In the genomic region with DNA sequence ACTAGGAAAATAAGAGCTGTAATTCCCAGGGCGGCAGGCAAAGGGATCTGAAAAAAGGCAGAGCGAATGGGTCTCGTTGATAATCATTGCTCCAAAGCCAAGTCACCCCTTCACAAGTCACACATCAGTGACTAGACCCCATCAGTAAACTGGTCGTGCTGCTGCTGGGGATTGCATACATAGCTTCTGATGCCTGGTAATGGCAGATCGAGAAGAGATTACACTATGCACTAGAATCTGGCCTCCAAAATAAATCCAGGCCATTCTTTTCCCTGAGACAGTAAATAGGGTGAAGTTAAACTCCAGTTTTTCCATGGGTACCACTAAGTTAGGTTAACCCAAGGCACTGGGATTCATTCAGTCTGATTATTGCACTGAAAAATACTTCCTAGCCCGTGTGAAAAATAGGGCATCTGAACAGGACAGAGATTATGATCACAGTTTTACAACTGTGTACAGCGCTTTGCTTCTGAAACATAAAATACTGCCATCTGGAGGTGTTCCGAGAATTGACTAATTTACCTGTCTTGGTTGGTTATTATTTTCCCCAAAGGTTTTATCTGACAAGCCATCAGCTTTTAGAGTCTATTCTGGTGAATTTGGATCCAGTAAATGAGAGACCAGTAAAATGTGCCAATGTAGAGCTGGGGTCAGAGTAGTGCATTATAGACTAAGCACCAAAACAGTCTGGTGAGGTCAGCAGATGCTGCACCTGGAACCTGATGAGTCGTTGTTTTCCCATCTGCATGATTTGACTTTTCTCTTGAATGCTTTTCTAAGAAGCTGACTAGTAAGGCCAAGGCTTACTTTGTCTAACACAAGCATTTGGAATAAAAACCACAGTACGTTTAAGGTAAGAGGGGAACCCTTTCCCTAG, we compare ENCODE assay signal across 10 cellular contexts.
DNase-seq lines count a peak whose midpoint lies in the region; ATAC-seq, FAIRE-seq and TF ChIP-seq lines count a peak whose summit lies in the region.
"Had no signal": no experiment of that assay in that cellular context is flagged by ENCODE, and none has a peak within 500 bp of the region (broad histone marks: within the 10 kb centered on the region; RNA-seq: fewer than 3 reads in every experiment).

No MANE protein-coding gene starts in this region.

- TF ChIP-seq EP300 in neural cell (conservative IDR thresholded peaks at IDR 0.05; ENCODE audit: poor library complexity, severe bottlenecking): no peak

- DNase-seq in activated CD4-positive, alpha-beta T cell treated with anti-CD3 and anti-CD28 coated beads, Interleukin-2, amount 10 ng/mL, durations not matched to agents 24 days and 14 days: no peak
- no peak for DNase-seq in activated CD4-positive, alpha-beta T cell treated with anti-CD3 and anti-CD28 coated beads, Interleukin-2, amount 50 U/mL, for 4 hours
- DNase-seq in astrocyte (ENCODE audit: low read depth) (peak; percentile 45), sciatic nerve (ENCODE audit: low spot score) (no peak), SW 1271 (lab: John Stamatoyannopoulos, UW) (no peak)
- DNase-seq: activated gamma-delta T cell treated with Interleukin-2 at 50 U/mL for 16 hours had no signal

- peaks cover 60% of the 10 kb centered on the region for H3K36me3 Mint-ChIP-seq in activated CD4-positive, alpha-beta T cell treated with anti-CD3 and anti-CD28 coated beads, Interleukin-2, amount 10 ng/mL, durations not matched to agents 24 days and 14 days (ENCODE audit: low read depth)
- peaks cover 32% of the 10 kb centered on the region for H3K36me3 Mint-ChIP-seq in astrocyte (ENCODE audit: low read depth, unreplicated experiment)

- H3K4me2 ChIP-seq in KMS-11 (peak overlapping the region; percentile 16; the same call in 1 of the 2 replicates), astrocyte (ENCODE audit: low read length) (peak overlapping the region; percentile 42), neural cell (ENCODE audit: low read length) (no peak overlapping the region)

- H3K36me3 ChIP-seq in KMS-11 (ENCODE audit: insufficient read depth) (no peaks in the 10 kb centered on the region), astrocyte (ENCODE audit: insufficient read depth, low read length) (no peaks in the 10 kb centered on the region), neural cell (ENCODE audit: insufficient read depth, low read length) (no peaks in the 10 kb centered on the region)

- H3K4me1 ChIP-seq in KMS-11 (ENCODE audit: low read depth, poor library complexity, severe bottlenecking): peaks cover 17% of the 10 kb centered on the region
- H3K4me1 ChIP-seq in astrocyte (ENCODE audit: insufficient read depth, low read length): peaks cover 13% of the 10 kb centered on the region

- no peaks in the 10 kb centered on the region for H3K27me3 Mint-ChIP-seq in activated CD4-positive, alpha-beta T cell treated with anti-CD3 and anti-CD28 coated beads, Interleukin-2, amount 10 ng/mL, durations not matched to agents 24 days and 14 days
- H3K27me3 Mint-ChIP-seq in astrocyte (ENCODE audit: low read depth, unreplicated experiment): no peaks in the 10 kb centered on the region

- no peaks in the 10 kb centered on the region for H3K9me3 ChIP-seq in astrocyte (ENCODE audit: insufficient read depth, low read depth, low read length)
- H3K9me3 ChIP-seq in neural cell (ENCODE audit: low read length): no peaks in the 10 kb centered on the region

- peaks cover 28% of the 10 kb centered on the region for H3K4me1 Mint-ChIP-seq in activated CD4-positive, alpha-beta T cell treated with anti-CD3 and anti-CD28 coated beads, Interleukin-2, amount 10 ng/mL, durations not matched to agents 24 days and 14 days
- H3K4me1 Mint-ChIP-seq in astrocyte (ENCODE audit: low read depth, unreplicated experiment): peaks cover 43% of the 10 kb centered on the region

- H3K4me3 ChIP-seq in KMS-11 (IDR thresholded peaks at IDR 0.05; ENCODE audit: insufficient read depth, low read depth, low read length): no peak overlapping the region
- H3K4me3 ChIP-seq in astrocyte (ENCODE audit: insufficient read depth, low read depth, low read length): no peak overlapping the region
- no peak overlapping the region for H3K4me3 ChIP-seq in neural cell (ENCODE audit: low read length)

- ATAC-seq in sciatic nerve: no peak
- no peak for ATAC-seq in GM21515 (IDR thresholded peaks at IDR 0.05; ENCODE audit: unreplicated experiment)

- no peak overlapping the region for H2AFZ ChIP-seq in KMS-11 (ENCODE audit: low read depth)
- H2AFZ ChIP-seq in astrocyte (ENCODE audit: low read depth, low read length): no peak overlapping the region
- no peak overlapping the region for H2AFZ ChIP-seq in neural cell (ENCODE audit: low read depth, low read length)

- peak overlapping the region; percentile 32; the same call in 1 of the 2 replicates for H3K27ac ChIP-seq in KMS-11
- H3K27ac ChIP-seq in astrocyte (ENCODE audit: low read depth, low read length): peak overlapping the region; percentile 28
- H3K27ac ChIP-seq in neural cell (ENCODE audit: low read length): no peak overlapping the region

- H3K9me2 ChIP-seq in neural cell (ENCODE audit: insufficient read depth, low read length): no peaks in the 10 kb centered on the region

- H3K9ac ChIP-seq in KMS-11 (no peak overlapping the region), astrocyte (ENCODE audit: low read length) (no peak overlapping the region), neural cell (ENCODE audit: low read length) (no peak overlapping the region)

- intact Hi-C loops in activated CD4-positive, alpha-beta T cell treated with anti-CD3 and anti-CD28 coated beads, Interleukin-2, amount 10 ng/mL, durations not matched to agents 24 days and 14 days (cut with micrococcal nuclease): no loop called here
- intact Hi-C loops in sciatic nerve (cut with DNase I): loop anchor here (10.0 kb wide), 1 partner anchor 208 kb away; no protein-coding TSS in a partner anchor

- H3F3A ChIP-seq in neural cell (ENCODE audit: insufficient read depth, low read length, poor library complexity, severe bottlenecking): no peaks in the 10 kb centered on the region

- H3K79me2 ChIP-seq in KMS-11 (ENCODE audit: insufficient read depth, low read depth): no peaks in the 10 kb centered on the region
- H3K79me2 ChIP-seq in astrocyte (ENCODE audit: insufficient read depth, low read length): no peaks in the 10 kb centered on the region
- no peaks in the 10 kb centered on the region for H3K79me2 ChIP-seq in neural cell (replicated peaks; ENCODE audit: insufficient read depth, low read length)

- no peak for TF ChIP-seq CTCF in KMS-11 (conservative IDR thresholded peaks at IDR 0.05; ENCODE audit: low read depth, low read length)
- no peak for TF ChIP-seq CTCF in astrocyte (IDR thresholded peaks at IDR 0.05; ENCODE audit: insufficient read depth, low read depth, low read length)
- peak; percentile 46 for TF ChIP-seq CTCF in neural cell (IDR thresholded peaks at IDR 0.05; ENCODE audit: poor library complexity, severe bottlenecking)

- no peak for TF ChIP-seq RAD21 in neural cell (conservative IDR thresholded peaks at IDR 0.05)

- no peaks in the 10 kb centered on the region for H3K27me3 ChIP-seq in KMS-11 (ENCODE audit: insufficient read depth, low read depth)
- peaks cover 2% of the 10 kb centered on the region for H3K27me3 ChIP-seq in astrocyte (ENCODE audit: insufficient read depth, low read length)
- no peaks in the 10 kb centered on the region for H3K27me3 ChIP-seq in neural cell (ENCODE audit: insufficient read depth, low read depth, low read length)

- H3K4me3 Mint-ChIP-seq in activated CD4-positive, alpha-beta T cell treated with anti-CD3 and anti-CD28 coated beads, Interleukin-2, amount 10 ng/mL, durations not matched to agents 24 days and 14 days: no peak overlapping the region
- peak overlapping the region; percentile 16 for H3K4me3 Mint-ChIP-seq in astrocyte (ENCODE audit: unreplicated experiment)

- H3K27ac Mint-ChIP-seq in activated CD4-positive, alpha-beta T cell treated with anti-CD3 and anti-CD28 coated beads, Interleukin-2, amount 10 ng/mL, durations not matched to agents 24 days and 14 days: peak overlapping the region; percentile 6
- H3K27ac Mint-ChIP-seq in astrocyte (ENCODE audit: unreplicated experiment): peak overlapping the region; percentile 92

- no peaks in the 10 kb centered on the region for H4K20me1 ChIP-seq in KMS-11 (ENCODE audit: insufficient read depth)
- H4K20me1 ChIP-seq in astrocyte (ENCODE audit: insufficient read depth, low read length): no peaks in the 10 kb centered on the region
- H4K20me1 ChIP-seq in neural cell (ENCODE audit: insufficient read depth): no peaks in the 10 kb centered on the region

- no peaks in the 10 kb centered on the region for H3K9me3 Mint-ChIP-seq in activated CD4-positive, alpha-beta T cell treated with anti-CD3 and anti-CD28 coated beads, Interleukin-2, amount 10 ng/mL, durations not matched to agents 24 days and 14 days
- peaks cover 7% of the 10 kb centered on the region for H3K9me3 Mint-ChIP-seq in astrocyte (ENCODE audit: unreplicated experiment)

- no peak for FAIRE-seq in astrocyte (lab: Jason Lieb, UNC)
- FAIRE-seq: GM12891 had no signal

TF ChIP-seq in neural cell, 6 proteins besides CTCF, POLR2A, EP300 and RAD21:
- TF ChIP-seq SMC3 (conservative IDR thresholded peaks at IDR 0.05; ENCODE audit: poor library complexity): no peak
- TF ChIP-seq EZH2 (IDR thresholded peaks at IDR 0.05; ENCODE audit: borderline replicate concordance, insufficient read depth, low read length, poor library complexity, severe bottlenecking): no peak
